25 cellular contexts compared by ENCODE assay signal in the genomic region with DNA sequence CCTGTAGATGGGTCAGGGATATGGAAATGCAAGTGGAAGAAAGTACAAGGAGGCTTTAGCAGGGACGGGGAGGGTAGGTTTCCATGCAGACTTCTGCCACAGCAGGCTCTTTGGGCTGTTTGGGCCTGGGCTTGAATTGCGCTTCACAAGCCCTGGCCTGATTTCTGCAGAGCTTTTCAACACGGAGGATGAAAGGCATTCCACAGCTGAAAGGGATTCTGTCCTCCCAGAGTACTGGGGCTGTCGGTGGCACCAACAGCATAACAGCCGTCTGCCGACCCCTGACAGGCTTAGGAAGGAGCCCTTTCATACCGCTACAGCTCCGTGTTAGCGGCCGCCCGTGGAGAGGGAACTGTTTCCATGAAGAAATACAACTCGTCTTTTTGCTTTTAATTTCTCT. TPM values are rescaled to one million over a fixed set of nuclear protein-coding genes. Genes with fewer than 3 reads are reported as not detected.
DNase-seq lines count a peak whose midpoint lies in the region; ATAC-seq and TF ChIP-seq lines count a peak whose summit lies in the region.
"Had no signal": no experiment of that assay in that cellular context is flagged by ENCODE, and none has a peak within 500 bp of the region (broad histone marks: within the 10 kb centered on the region; RNA-seq: fewer than 3 reads in every experiment).

No MANE protein-coding gene starts in this region.

- TF ChIP-seq POLR2A in esophagus squamous epithelium (IDR thresholded peaks at IDR 0.05), result no peak

- no peak for ATAC-seq in Right ventricle myocardium inferior
- no peak for ATAC-seq in activated CD4-positive, alpha-beta T cell treated with anti-CD3 and anti-CD28 coated beads for 36 hours
- ATAC-seq: activated CD8-positive, alpha-beta T cell treated with anti-CD3 and anti-CD28 coated beads, Interleukin-2, amount 10 ng/mL, durations not matched to agents 7 days and 5 days; heart left ventricle; naive thymus-derived CD4-positive, alpha-beta T cell had no signal

- intact Hi-C loops in Right ventricle myocardium inferior (cut with DNase I), result no loop called here
- intact Hi-C loops in esophagus squamous epithelium (cut with DNase I), result no loop called here
- intact Hi-C loops in activated CD4-positive, alpha-beta T cell treated with anti-CD3 and anti-CD28 coated beads for 36 hours (cut with DNase I, micrococcal nuclease), result loop anchor here in 1 of 2 experiments (10.0 kb wide), 1 partner anchor 414 kb away; no protein-coding TSS in a partner anchor

- no peak overlapping the region for H3K4me3 Mint-ChIP-seq in osteocyte (ENCODE audit: unreplicated experiment)
- H3K4me3 Mint-ChIP-seq in activated CD4-positive, alpha-beta T cell treated with anti-CD3 and anti-CD28 coated beads for 36 hours, result no peak overlapping the region
- H3K4me3 Mint-ChIP-seq: activated CD8-positive, alpha-beta T cell treated with anti-CD3 and anti-CD28 coated beads, Interleukin-2, amount 10 ng/mL, durations not matched to agents 7 days and 5 days; activated naive CD4-positive, alpha-beta T cell treated with anti-CD3 and anti-CD28 coated beads for 36 hours; naive thymus-derived CD4-positive, alpha-beta T cell had no signal

- H3K36me3 Mint-ChIP-seq in osteocyte (ENCODE audit: unreplicated experiment), result no peaks in the 10 kb centered on the region
- H3K36me3 Mint-ChIP-seq in activated CD4-positive, alpha-beta T cell treated with anti-CD3 and anti-CD28 coated beads for 36 hours (ENCODE audit: low read depth), result no peaks in the 10 kb centered on the region

- no peaks in the 10 kb centered on the region for H3K27me3 ChIP-seq in cardiac muscle cell
- no peaks in the 10 kb centered on the region for H3K27me3 ChIP-seq in esophagus squamous epithelium
- H3K27me3 ChIP-seq: heart left ventricle, upper lobe of left lung had no signal

- H3K4me1 Mint-ChIP-seq in osteocyte (ENCODE audit: unreplicated experiment), result peaks cover 12% of the 10 kb centered on the region
- peaks cover 32% of the 10 kb centered on the region for H3K4me1 Mint-ChIP-seq in activated CD4-positive, alpha-beta T cell treated with anti-CD3 and anti-CD28 coated beads for 36 hours

- CTCF ChIA-PET in activated CD4-positive, alpha-beta T cell treated with anti-CD3 and anti-CD28 coated beads for 36 hours (lab: Charles Lee), result interaction anchor here (1.1 kb wide), 3 partner anchors 10 to 225 kb away, joined by 3 read pairs; no protein-coding TSS in a partner anchor

- DNase-seq in cardiac muscle cell (ENCODE audit: low read depth in 1 of 2, low spot score in 1 of 2), result peak in 1 of 2 donors; percentile 84
- DNase-seq in Right ventricle myocardium inferior (ENCODE audit: missing footprints), result no peak
- peak; percentile 43 for DNase-seq in globus pallidus (ENCODE audit: low spot score)
- DNase-seq in midbrain (lab: John Stamatoyannopoulos, UW), result peak; percentile 73
- no peak for DNase-seq in osteocyte (ENCODE audit: extremely low spot score, unreplicated experiment)
- no peak for DNase-seq in esophagus squamous epithelium (lab: John Stamatoyannopoulos, UW)
- DNase-seq in activated CD4-positive, alpha-beta T cell treated with anti-CD3 and anti-CD28 coated beads for 36 hours, result no peak
- DNase-seq in HUDEP-2 (lab: John Stamatoyannopoulos, UW; ENCODE audit: unreplicated experiment in 76 of 76), result no peak
- DNase-seq: activated CD4-positive, CD25-positive, alpha-beta regulatory T cell; activated CD8-positive, alpha-beta T cell treated with anti-CD3 and anti-CD28 coated beads, Interleukin-2, amount 10 ng/mL, durations not matched to agents 7 days and 5 days; activated naive CD4-positive, alpha-beta T cell treated with anti-CD3 and anti-CD28 coated beads for 36 hours; activated T-cell treated with anti-CD3 and anti-CD28 coated beads, Interleukin-2, amount 50 U/mL, for 1 hour; AML-193; DND-41; HCEC 1CT; heart left ventricle; naive thymus-derived CD4-positive, alpha-beta T cell; NCI-H1436; NCI-H524 treated with DMSO at 0.1 percent for 48 hours; psoas muscle; stimulated activated CD4-positive, alpha-beta T cell treated with anti-CD3 and anti-CD28 coated beads, Interleukin-4, amount 100 ng/mL, for 1 hour; upper lobe of left lung had no signal

- H3K9me3 ChIP-seq in cardiac muscle cell (ENCODE audit: low read depth) (no peaks in the 10 kb centered on the region), esophagus squamous epithelium (no peaks in the 10 kb centered on the region)
- H3K9me3 ChIP-seq: psoas muscle, upper lobe of left lung had no signal

- H3K27me3 Mint-ChIP-seq in osteocyte (ENCODE audit: unreplicated experiment), result peaks cover 6% of the 10 kb centered on the region
- no peaks in the 10 kb centered on the region for H3K27me3 Mint-ChIP-seq in activated CD4-positive, alpha-beta T cell treated with anti-CD3 and anti-CD28 coated beads for 36 hours
- H3K27me3 Mint-ChIP-seq: naive thymus-derived CD4-positive, alpha-beta T cell had no signal

- no peak overlapping the region for H3K4me3 ChIP-seq in cardiac muscle cell
- no peak overlapping the region for H3K4me3 ChIP-seq in esophagus squamous epithelium
- H3K4me3 ChIP-seq: heart left ventricle, lung, psoas muscle, skin epidermis, upper lobe of left lung had no signal

- TF ChIP-seq CTCF in cardiac muscle cell (IDR thresholded peaks at IDR 0.05; ENCODE audit: low read depth, low read length) (no peak), osteocyte (IDR thresholded peaks at IDR 0.05) (no peak), esophagus squamous epithelium (IDR thresholded peaks at IDR 0.05) (no peak)

- H3K4me1 ChIP-seq in cardiac muscle cell (ENCODE audit: low read depth) (peaks cover 50% of the 10 kb centered on the region), esophagus squamous epithelium (peaks cover 4 to 40% (median 19%) of the 10 kb centered on the region in 3 donors)

- POLR2A ChIA-PET in activated CD4-positive, alpha-beta T cell treated with anti-CD3 and anti-CD28 coated beads for 36 hours (lab: Charles Lee), result no interaction called here

- no peaks in the 10 kb centered on the region for H3K9me3 Mint-ChIP-seq in osteocyte (ENCODE audit: unreplicated experiment)
- H3K9me3 Mint-ChIP-seq in activated CD4-positive, alpha-beta T cell treated with anti-CD3 and anti-CD28 coated beads for 36 hours (ENCODE audit: low read depth), result no peaks in the 10 kb centered on the region
- H3K9me3 Mint-ChIP-seq: activated naive CD4-positive, alpha-beta T cell treated with anti-CD3 and anti-CD28 coated beads for 36 hours had no signal

- no peak overlapping the region for H3K27ac Mint-ChIP-seq in osteocyte (ENCODE audit: unreplicated experiment)
- H3K27ac Mint-ChIP-seq in activated CD4-positive, alpha-beta T cell treated with anti-CD3 and anti-CD28 coated beads for 36 hours, result no peak overlapping the region
- H3K27ac Mint-ChIP-seq: activated CD8-positive, alpha-beta T cell treated with anti-CD3 and anti-CD28 coated beads, Interleukin-2, amount 10 ng/mL, durations not matched to agents 7 days and 5 days; activated naive CD4-positive, alpha-beta T cell treated with anti-CD3 and anti-CD28 coated beads for 36 hours; naive thymus-derived CD4-positive, alpha-beta T cell had no signal

- WGBS in esophagus squamous epithelium, 2 donors, result 21 to 43% methylated on average over 11 to 12 of the region's 12 CpGs

- H3K36me3 ChIP-seq in cardiac muscle cell, result no peaks in the 10 kb centered on the region
- no peaks in the 10 kb centered on the region for H3K36me3 ChIP-seq in esophagus squamous epithelium
- H3K36me3 ChIP-seq: heart left ventricle, upper lobe of left lung had no signal

- peak overlapping the region; percentile 66 for H3K27ac ChIP-seq in cardiac muscle cell
- peak overlapping the region in 1 of 4 donors; percentile 7 for H3K27ac ChIP-seq in esophagus squamous epithelium
- H3K27ac ChIP-seq: 22Rv1, psoas muscle, skin epidermis, upper lobe of left lung had no signal

RNA-seq across cellular contexts. Expression of gene TBC1D7, which starts 22.9 kb away (rescaled TPM):
- 36.8 and 39.2 TPM in 2 replicates for total RNA-seq in cardiac muscle cell
- polyA plus RNA-seq in cardiac muscle cell, result 84.5 and 108 TPM in 2 replicates
- total RNA-seq in Right ventricle myocardium inferior, result 32.2 TPM
- 15.3 and 19.9 TPM in 2 replicates for total RNA-seq in osteocyte
- total RNA-seq in esophagus squamous epithelium, result 10 to 100 TPM in 3 of 4 donors, 1 to 10 TPM in 1; 8.2 to 13.5 (median 12.6) TPM
- total RNA-seq in activated CD4-positive, alpha-beta T cell treated with anti-CD3 and anti-CD28 coated beads for 36 hours, result 10 to 100 TPM; 13.8 to 16.4 TPM

Comparison
In these comparisons a context has a peak if more than half of its experiments do, and no peak if none do; other contexts are left out.
1. DNase-seq: peak in globus pallidus (single experiment) and midbrain (single experiment); none in Right ventricle myocardium inferior (single experiment), osteocyte (single experiment), esophagus squamous epithelium (single experiment), activated CD4-positive, alpha-beta T cell treated with anti-CD3 and anti-CD28 coated beads for 36 hours (single experiment) and HUDEP-2 (0 of 76).